In the genomic region with DNA sequence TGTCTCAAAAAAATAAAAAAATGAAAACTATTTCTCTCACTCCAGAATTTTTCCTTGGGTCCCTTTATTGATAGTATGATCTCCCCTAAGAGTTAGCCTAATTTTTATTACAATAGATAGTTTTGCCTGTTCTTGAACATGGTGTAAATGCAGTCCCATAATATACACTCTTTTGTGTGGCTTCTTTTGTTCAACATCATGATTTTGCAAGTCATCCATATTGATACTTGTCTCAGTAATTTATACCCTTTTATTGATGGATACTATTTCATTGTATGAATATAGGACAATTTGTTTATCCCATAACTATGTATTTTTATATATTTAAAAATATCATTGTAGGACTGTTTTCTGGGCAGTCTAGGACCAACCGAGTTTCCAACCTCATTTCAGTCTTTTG, we compare ENCODE assay signal across 32 cellular contexts.
DNase-seq lines count a peak whose midpoint lies in the region; ATAC-seq, FAIRE-seq and TF ChIP-seq lines count a peak whose summit lies in the region.
"Had no signal": no experiment of that assay in that cellular context is flagged by ENCODE, and none has a peak within 500 bp of the region (broad histone marks: within the 10 kb centered on the region; RNA-seq: fewer than 3 reads in every experiment).

No MANE protein-coding gene starts in this region.

- H3K4me3 ChIP-seq in HepG2 (replicated peaks in 1 of 3; ENCODE audit: insufficient read depth in 1 of 3, low read depth in 2 of 3, low read length in 3 of 3) (no peak overlapping the region), right lobe of liver (no peak overlapping the region), A549 (no peak overlapping the region), IMR-90 (ENCODE audit: insufficient read depth, low read depth, low read length) (no peak overlapping the region)
- H3K4me3 ChIP-seq: BLaER1; BLaER1 treated with 17β-estradiol and CSF1 and Interleukin-3, amounts not matched to agents 10 nM and 100 nM had no signal

- no peak overlapping the region for H2AK5ac ChIP-seq in IMR-90 (ENCODE audit: low read depth, low read length)

- no TSS peak for BruUV-seq in HepG2 (replicated peaks; lab: Mats Ljungman, UMichigan)
- BruUV-seq in IMR-90 (replicated peaks; lab: Mats Ljungman, UMichigan) = no TSS peak

- no peak overlapping the region for H3K23ac ChIP-seq in IMR-90 (ENCODE audit: low read depth, low read length)

- in situ Hi-C loops in HepG2 (cut with HindIII; ENCODE audit: extremely low pct_ligation_motif_present, low pct_unique_long_range_greater_than_20kb) (no loop called here), IMR-90 (cut with MboI; ENCODE audit: low sequenced_read_pairs) (no loop called here)

- no peak overlapping the region for H3K4ac ChIP-seq in IMR-90 (ENCODE audit: low read depth, low read length)

- H2BK120ac ChIP-seq in IMR-90 (ENCODE audit: low read depth, low read length) = no peak overlapping the region

- ATAC-seq in HepG2 (no peak), right lobe of liver (no peak), A549 (no peak), IMR-90 (ENCODE audit: low read depth) (no peak), esophagus mucosa (no peak)
- ATAC-seq: CD8-positive, alpha-beta T cell had no signal

- H2BK15ac ChIP-seq in IMR-90 (ENCODE audit: low read depth, low read length) = no peak overlapping the region

- intact Hi-C loops in HepG2 (cut with micrococcal nuclease; ENCODE audit: unreplicated experiment) = no loop called here
- intact Hi-C loops in right lobe of liver (cut with DNase I) = no loop called here
- intact Hi-C loops in IMR-90 (cut with micrococcal nuclease) = no loop called here

- peaks cover 1 to 8% of the 10 kb centered on the region in 2 experiments; a peak in 1 of 5 replicates for H3K27me3 ChIP-seq in HepG2 (ENCODE audit: control insufficient read depth in 1 of 2, insufficient read depth in 2 of 2, low read length in 2 of 2)
- no peaks in the 10 kb centered on the region for H3K27me3 ChIP-seq in right lobe of liver
- H3K27me3 ChIP-seq in IMR-90 (ENCODE audit: control insufficient read depth, insufficient read depth, low read length) = no peaks in the 10 kb centered on the region
- H3K27me3 ChIP-seq: BE2C; BLaER1; BLaER1 treated with 17β-estradiol and CSF1 and Interleukin-3, amounts not matched to agents 10 nM and 100 nM had no signal

- TF ChIP-seq EP300 in HepG2 (IDR thresholded peaks at IDR 0.05; ENCODE audit: low read depth in 2 of 2, low read length in 2 of 2) (no peak), HepG2 (CRISPR knock-in tag; IDR thresholded peaks at IDR 0.05; ENCODE audit: borderline replicate concordance) (no peak), A549 (IDR thresholded peaks at IDR 0.05) (no peak)

- no peak overlapping the region for H3K14ac ChIP-seq in IMR-90 (replicated peaks; ENCODE audit: low read depth, low read length)

- H4K20me1 ChIP-seq in HepG2 (ENCODE audit: insufficient read depth, low read length) (no peaks in the 10 kb centered on the region), IMR-90 (ENCODE audit: insufficient read depth, low read length) (no peaks in the 10 kb centered on the region)
- H4K20me1 ChIP-seq: BLaER1; BLaER1 treated with 17β-estradiol and CSF1 and Interleukin-3, amounts not matched to agents 10 nM and 100 nM had no signal

- H3K9me1 ChIP-seq in IMR-90 (ENCODE audit: insufficient read depth, low read length) = no peaks in the 10 kb centered on the region

- DNase-seq in HepG2 (ENCODE audit: low spot score) (no peak), right lobe of liver (no peak), A549 (ENCODE audit: low read depth in 1 of 2, low spot score in 1 of 2) (no peak), IMR-90 (no peak), NCI-H2171 (lab: John Stamatoyannopoulos, UW) (no peak)
- DNase-seq: 8988T; ACHN; AML-193; BE2C; C1 segment of cervical spinal cord; Caco-2; Calu3; CD4-positive, alpha-beta memory T cell; CD4-positive, alpha-beta T cell; CD4-positive, CD25-positive, alpha-beta regulatory T cell; CD8-positive, alpha-beta memory T cell; CD8-positive, alpha-beta T cell; COR-L47; DMS 273 treated with DMSO at 0.1 percent for 48 hours; DMS153; DMS53; DMS79; DMS79 treated with DMSO at 0.1 percent for 48 hours; DND-41; EL had no signal

- H3K36me3 ChIP-seq in HepG2 (replicated peaks in 1 of 2; ENCODE audit: control insufficient read depth in 1 of 2, insufficient read depth in 2 of 2, low read length in 2 of 2) (no peaks in the 10 kb centered on the region), right lobe of liver (no peaks in the 10 kb centered on the region), IMR-90 (ENCODE audit: control insufficient read depth, insufficient read depth, low read length) (no peaks in the 10 kb centered on the region)
- H3K36me3 ChIP-seq: BE2C; BLaER1; BLaER1 treated with 17β-estradiol and CSF1 and Interleukin-3, amounts not matched to agents 10 nM and 100 nM had no signal

- TF ChIP-seq POLR2A in HepG2 (IDR thresholded peaks at IDR 0.05; ENCODE audit: insufficient read depth in 1 of 2, low read depth in 2 of 2, low read length in 2 of 2) (no peak), right lobe of liver (IDR thresholded peaks at IDR 0.05) (no peak), A549 (IDR thresholded peaks at IDR 0.05; ENCODE audit: low read length) (no peak), IMR-90 (IDR thresholded peaks at IDR 0.05; ENCODE audit: low read depth, low read length) (no peak)

- TF ChIP-seq RAD21 in HepG2 (CRISPR knock-in tag; IDR thresholded peaks at IDR 0.05) (no peak), A549 (conservative IDR thresholded peaks at IDR 0.05 in 1 of 2, IDR thresholded peaks at IDR 0.05 in 1 of 2) (no peak), IMR-90 (IDR thresholded peaks at IDR 0.05; ENCODE audit: low read length) (no peak)

- H3K18ac ChIP-seq in IMR-90 (ENCODE audit: low read depth, low read length) = no peak overlapping the region

- H3K79me2 ChIP-seq in HepG2 (ENCODE audit: insufficient read depth, low read length) = no peaks in the 10 kb centered on the region

- H2BK5ac ChIP-seq in IMR-90 (ENCODE audit: low read depth, low read length, poor library complexity, severe bottlenecking) = no peak overlapping the region

- no peak overlapping the region for H3K56ac ChIP-seq in IMR-90 (ENCODE audit: extremely low read depth, insufficient read depth, low read length)

- no peak overlapping the region for H4K91ac ChIP-seq in IMR-90 (ENCODE audit: insufficient read depth, low read depth, low read length)

- H3K9me3 ChIP-seq in HepG2 (ENCODE audit: low read length) (no peaks in the 10 kb centered on the region), right lobe of liver (no peaks in the 10 kb centered on the region), A549 (peaks cover 4% of the 10 kb centered on the region; the same call in 2 of the 3 replicates), IMR-90 (ENCODE audit: control insufficient read depth, insufficient read depth, low read length) (no peaks in the 10 kb centered on the region)
- H3K9me3 ChIP-seq: BE2C; BLaER1; BLaER1 treated with 17β-estradiol and CSF1 and Interleukin-3, amounts not matched to agents 10 nM and 100 nM; Caco-2 had no signal

- dilution Hi-C loops in IMR-90 (cut with HindIII; ENCODE audit: low sequenced_read_pairs, unreplicated experiment) = no loop called here

- POLR2A ChIA-PET in HepG2 (lab: Yijun Ruan, JAX) = no interaction called here
- POLR2A ChIA-PET in A549 (lab: Yijun Ruan, JAX) = no interaction called here
- POLR2A ChIA-PET in IMR-90 (lab: Charles Lee; ENCODE audit: unreplicated experiment) = no interaction called here

- no peak overlapping the region for H4K8ac ChIP-seq in IMR-90 (ENCODE audit: low read depth in 2 of 2, low read length in 2 of 2)

- WGBS in HepG2 (ENCODE audit: low lambda C conversion rate) = 0% methylated on average over 1 of the region's 1 CpG
- WGBS in right lobe of liver (ENCODE audit: insufficient coverage, low coverage, low lambda C conversion rate, missing lambda C conversion rate) = 58% methylated on average over 1 of the region's 1 CpG
- 3% methylated on average over 1 of the region's 1 CpG for WGBS in A549 (ENCODE audit: missing lambda C conversion rate)
- no CpG with 5 or more reads among the region's 1 CpG for WGBS in IMR-90 (ENCODE audit: extremely low coverage in 2 of 2, insufficient read length in 1 of 2), 2 experiments

- H3K9ac ChIP-seq in HepG2 (ENCODE audit: insufficient read depth, low read depth, low read length) (no peak overlapping the region), IMR-90 (ENCODE audit: low read depth, low read length) (no peak overlapping the region)
- H3K9ac ChIP-seq: BLaER1; BLaER1 treated with 17β-estradiol and CSF1 and Interleukin-3, amounts not matched to agents 10 nM and 100 nM had no signal

- FAIRE-seq in HepG2 (lab: Jason Lieb, UNC) (no peak), A549 (lab: Jason Lieb, UNC) (no peak)
- FAIRE-seq: A204.1, D721Med had no signal

- TF ChIP-seq CTCF in HepG2 (CRISPR knock-in tag; IDR thresholded peaks at IDR 0.05) (no peak), right lobe of liver (IDR thresholded peaks at IDR 0.05) (no peak), A549 (IDR thresholded peaks at IDR 0.05) (no peak), IMR-90 (conservative IDR thresholded peaks at IDR 0.05; ENCODE audit: low read depth, low read length) (no peak)

- no peak overlapping the region for H2BK20ac ChIP-seq in IMR-90 (ENCODE audit: low read depth, low read length)

- H3K79me1 ChIP-seq in IMR-90 (ENCODE audit: low read depth in 1 of 2, low read length in 2 of 2) = no peaks in the 10 kb centered on the region

- H3K27ac ChIP-seq in HepG2 (ENCODE audit: extremely low read length, insufficient read depth, low read length) = no peak overlapping the region
- H3K27ac ChIP-seq in right lobe of liver = no peak overlapping the region
- no peak overlapping the region for H3K27ac ChIP-seq in A549
- H3K27ac ChIP-seq in IMR-90 (ENCODE audit: insufficient read depth, low read length) = no peak overlapping the region
- H3K27ac ChIP-seq: 22Rv1; BLaER1; BLaER1 treated with 17β-estradiol and CSF1 and Interleukin-3, amounts not matched to agents 10 nM and 100 nM; C4-2B had no signal

- no peaks in the 10 kb centered on the region for H3K4me1 ChIP-seq in HepG2 (ENCODE audit: insufficient read depth, low read length)
- H3K4me1 ChIP-seq in right lobe of liver = no peaks in the 10 kb centered on the region
- no peaks in the 10 kb centered on the region for H3K4me1 ChIP-seq in A549
- H3K4me1 ChIP-seq in IMR-90 (ENCODE audit: control insufficient read depth, insufficient read depth, low read length) = no peaks in the 10 kb centered on the region
- H3K4me1 ChIP-seq: BE2C; BLaER1; BLaER1 treated with 17β-estradiol and CSF1 and Interleukin-3, amounts not matched to agents 10 nM and 100 nM; Caco-2 had no signal

- CTCF ChIA-PET in HepG2 (lab: Yijun Ruan, JAX; ENCODE audit: low intra/inter-chr PET ratio, low total read pairs) (no interaction called here), A549 (lab: Yijun Ruan, JAX) (interaction anchor here (2.5 kb wide), 1 partner anchor 32 kb away, joined by 13 read pairs; no protein-coding TSS in a partner anchor), IMR-90 (lab: Yijun Ruan, JAX) (no interaction called here)

- no peak overlapping the region for H2AK9ac ChIP-seq in IMR-90 (replicated peaks; ENCODE audit: low read depth, low read length, poor library complexity)

- H4K5ac ChIP-seq in IMR-90 (ENCODE audit: low read depth, low read length) = no peak overlapping the region

- H3K4me2 ChIP-seq in HepG2 (ENCODE audit: low read depth, low read length) = no peak overlapping the region
- H3K4me2 ChIP-seq in A549 = no peak overlapping the region
- no peak overlapping the region for H3K4me2 ChIP-seq in IMR-90 (ENCODE audit: low read depth, low read length)
- H3K4me2 ChIP-seq: BLaER1; BLaER1 treated with 17β-estradiol and CSF1 and Interleukin-3, amounts not matched to agents 10 nM and 100 nM had no signal

- H2AFZ ChIP-seq in HepG2 (ENCODE audit: low read length) (no peak overlapping the region), IMR-90 (replicated peaks; ENCODE audit: low read length, poor library complexity) (no peak overlapping the region)
